ENCODE assay signal across 8 cellular contexts in the genomic region with DNA sequence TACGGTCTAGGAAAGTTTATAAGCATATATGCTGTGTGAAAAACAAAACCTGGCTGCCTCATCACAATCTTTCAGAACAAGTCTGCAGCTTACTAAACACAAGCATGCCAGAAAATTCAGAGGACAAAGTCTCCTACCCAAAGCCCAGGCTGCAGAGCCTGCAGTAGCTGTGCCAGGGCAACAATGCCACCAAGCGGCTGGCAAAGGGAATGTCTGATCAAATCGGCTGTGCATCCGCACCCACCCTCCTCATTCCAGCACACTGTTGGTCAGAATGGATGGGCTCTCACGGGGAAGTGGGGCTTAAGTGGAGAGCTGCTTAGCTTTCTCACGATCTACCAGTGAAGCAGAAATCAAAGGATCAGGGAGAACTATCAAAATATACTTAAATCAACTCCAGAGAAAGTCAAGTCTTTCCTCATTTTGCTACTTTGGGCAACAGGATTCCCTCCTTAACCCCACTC.
DNase-seq lines count a peak whose midpoint lies in the region; ATAC-seq and TF ChIP-seq lines count a peak whose summit lies in the region.

No MANE protein-coding gene starts in this region.

- in situ Hi-C loops in Caki2 (cut with HindIII; ENCODE audit: low pct_unique_long_range_greater_than_20kb, low sequenced_read_pairs): loop anchor here (5.0 to 25.0 kb wide), 2 partner anchors 76 to 221 kb away; no protein-coding TSS in a partner anchor

- peak; percentile 64 to 69 for ATAC-seq in activated CD4-positive, CD25-positive, alpha-beta regulatory T cell treated with anti-CD3 and anti-CD28 coated beads, Interleukin-2, amount 50 U/mL, for 24 hours
- ATAC-seq in left colon: peak; percentile 96
- ATAC-seq in GM18519 (IDR thresholded peaks at IDR 0.05; ENCODE audit: low FRiP score, unreplicated experiment): no peak

- POLR2A ChIA-PET in HEK293T (lab: Yijun Ruan, JAX): no interaction called here

- CTCF ChIA-PET in HEK293T (lab: Yijun Ruan, JAX): interaction anchor here (0.7 to 3.9 kb wide), 11 partner anchors 9 to 211 kb away, joined by 3 to 21 read pairs (median 3); no protein-coding TSS in a partner anchor

- intact Hi-C loops in left colon (cut with DNase I, micrococcal nuclease): loop anchor here in 1 of 2 donors (5.0 kb wide), 1 partner anchor 211 kb away; no protein-coding TSS in a partner anchor

- DNase-seq in Caki2 (ENCODE audit: low read depth): peak; percentile 74
- DNase-seq in HEK293T (ENCODE audit: extremely low spot score): peak; percentile 83
- peak; percentile 73 for DNase-seq in NCI-H345 (lab: John Stamatoyannopoulos, UW)
- DNase-seq in cerebellar nuclear complex (lab: John Stamatoyannopoulos, UW): peak; percentile 23 to 78
- peak; percentile 60 to 61 for DNase-seq in left colon
- peak; percentile 48 to 58 for DNase-seq in stimulated activated CD4-positive, alpha-beta T cell treated with anti-CD3 and anti-CD28 coated beads, Interleukin-2, amount 100 ng/mL, for 48 hours

TF ChIP-seq in HEK293T, 16 proteins besides CTCF, POLR2A, EP300 and RAD21:
- TF ChIP-seq SUZ12 (IDR thresholded peaks at IDR 0.05) (no peak), ZNF384 (IDR thresholded peaks at IDR 0.05) (no peak), SP1 (IDR thresholded peaks at IDR 0.05) (no peak), LEF1 (IDR thresholded peaks at IDR 0.05; ENCODE audit: borderline replicate concordance) (no peak), FOXK2 (IDR thresholded peaks at IDR 0.05) (no peak), TARDBP (IDR thresholded peaks at IDR 0.05) (no peak), CTBP1 (IDR thresholded peaks at IDR 0.05; ENCODE audit: borderline replicate concordance) (no peak), BHLHE40 (IDR thresholded peaks at IDR 0.05; ENCODE audit: borderline replicate concordance) (no peak), ELF4 (IDR thresholded peaks at IDR 0.05) (no peak), L3MBTL2 (conservative IDR thresholded peaks at IDR 0.05) (no peak), FOXM1 (IDR thresholded peaks at IDR 0.05; ENCODE audit: borderline replicate concordance) (no peak), NFRKB (IDR thresholded peaks at IDR 0.05) (no peak), ARNT (IDR thresholded peaks at IDR 0.05) (no peak), HDGF (IDR thresholded peaks at IDR 0.05; ENCODE audit: borderline replicate concordance) (no peak), FOXA1 (IDR thresholded peaks at IDR 0.05) (no peak)
- TF ChIP-seq, protein P1, sequence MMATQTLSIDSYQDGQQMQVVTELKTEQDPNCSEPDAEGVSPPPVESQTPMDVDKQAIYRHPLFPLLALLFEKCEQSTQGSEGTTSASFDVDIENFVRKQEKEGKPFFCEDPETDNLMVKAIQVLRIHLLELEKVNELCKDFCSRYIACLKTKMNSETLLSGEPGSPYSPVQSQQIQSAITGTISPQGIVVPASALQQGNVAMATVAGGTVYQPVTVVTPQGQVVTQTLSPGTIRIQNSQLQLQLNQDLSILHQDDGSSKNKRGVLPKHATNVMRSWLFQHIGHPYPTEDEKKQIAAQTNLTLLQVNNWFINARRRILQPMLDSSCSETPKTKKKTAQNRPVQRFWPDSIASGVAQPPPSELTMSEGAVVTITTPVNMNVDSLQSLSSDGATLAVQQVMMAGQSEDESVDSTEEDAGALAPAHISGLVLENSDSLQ (IDR thresholded peaks at IDR 0.05): no peak
